ENCODE assay signal across 8 cellular contexts in the genomic region with DNA sequence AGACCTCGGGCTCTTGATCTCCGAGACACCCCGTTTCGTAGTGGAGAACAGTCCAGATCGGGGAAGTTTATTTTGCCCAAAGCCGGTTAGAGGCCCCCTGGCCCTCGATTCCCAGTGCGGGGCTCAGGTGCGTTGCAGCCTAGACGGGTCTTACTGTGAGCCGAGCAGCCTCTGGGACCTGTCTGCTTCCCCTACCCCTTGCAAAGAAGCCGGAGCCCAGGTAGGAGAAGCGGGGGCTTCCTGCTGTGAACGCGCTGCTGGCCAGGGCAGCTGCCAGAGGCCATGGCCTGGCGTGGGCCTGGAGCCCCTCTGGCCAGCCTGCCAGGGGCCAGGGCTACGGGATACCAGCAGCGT. TPM values are rescaled to one million over a fixed set of nuclear protein-coding genes. Genes with fewer than 3 reads are reported as not detected.
A peak's percentile ranks its signal among the peaks of the same experiment; 100 is the strongest.
DNase-seq lines count a peak whose midpoint lies in the region; ATAC-seq and TF ChIP-seq lines count a peak whose summit lies in the region.

No MANE protein-coding gene starts in this region.

- in situ Hi-C loops in mammary epithelial cell (cut with MboI; ENCODE audit: low sequenced_read_pairs in 2 of 2): no loop called here

- H3K9me3 ChIP-seq in mammary epithelial cell (replicated peaks; ENCODE audit: insufficient read depth, low read length) (no peaks in the 10 kb centered on the region), mucosa of stomach (ENCODE audit: control insufficient read depth, low read length) (no peaks in the 10 kb centered on the region)

- H4K20me1 ChIP-seq in mammary epithelial cell (ENCODE audit: insufficient read depth, low read length): peaks cover 3% of the 10 kb centered on the region

- H3K27ac ChIP-seq in ACC112 (ENCODE audit: low read depth, low read length) (peak overlapping the region; percentile 47), HL-60 (replicated peaks) (peak overlapping the region; percentile 91), mammary epithelial cell (ENCODE audit: insufficient read depth, low read depth, low read length) (peak overlapping the region; percentile 64)

- peaks cover 44% of the 10 kb centered on the region for H3K79me2 ChIP-seq in ACC112 (ENCODE audit: control insufficient read depth, insufficient read depth, low read length, unreplicated experiment)
- H3K79me2 ChIP-seq in mammary epithelial cell (ENCODE audit: insufficient read depth, low read length): peaks cover 55% of the 10 kb centered on the region

- peak overlapping the region; percentile 80 for H3K9ac ChIP-seq in mammary epithelial cell (ENCODE audit: insufficient read depth, low read length)
- H3K9ac ChIP-seq in mucosa of stomach (ENCODE audit: low read length): peak overlapping the region; percentile 95

- peak overlapping the region; percentile 92 for H3K4me2 ChIP-seq in mammary epithelial cell (ENCODE audit: insufficient read depth, low read depth, low read length)

- dilution Hi-C loops in mammary epithelial cell (cut with HindIII; ENCODE audit: low sequenced_read_pairs): no loop called here

- BruUV-seq in mammary epithelial cell (replicated peaks; lab: Mats Ljungman, UMichigan): no TSS peak

- TF ChIP-seq CTCF in HL-60 (IDR thresholded peaks at IDR 0.05; ENCODE audit: insufficient read depth, low read length): no peak
- TF ChIP-seq CTCF in mammary epithelial cell (conservative IDR thresholded peaks at IDR 0.05 in 1 of 2, IDR thresholded peaks at IDR 0.05 in 1 of 2; ENCODE audit: extremely low read depth in 1 of 2, insufficient read depth in 1 of 2, low read depth in 1 of 2, low read length in 2 of 2): no peak

- intact Hi-C loops in mammary epithelial cell (cut with micrococcal nuclease): no loop called here

- no peak overlapping the region for H2AFZ ChIP-seq in ACC112 (ENCODE audit: low read length, unreplicated experiment)
- H2AFZ ChIP-seq in mammary epithelial cell (ENCODE audit: low read depth, low read length): peak overlapping the region; percentile 92

- H3K4me1 ChIP-seq in ACC112 (ENCODE audit: control insufficient read depth, insufficient read depth, low read length, unreplicated experiment) (peaks cover 8% of the 10 kb centered on the region), mammary epithelial cell (ENCODE audit: insufficient read depth, low read length) (peaks cover 35% of the 10 kb centered on the region), mucosa of stomach (ENCODE audit: control insufficient read depth, insufficient read depth, low read length) (peaks cover 42% of the 10 kb centered on the region)

- CTCF ChIA-PET in mammary epithelial cell (lab: Charles Lee; ENCODE audit: low non-redundant PET): no interaction called here

- WGBS in mammary epithelial cell (ENCODE audit: low coverage, missing lambda C conversion rate): 0% methylated on average over 15 of the region's 18 CpGs

- H3K4me3 ChIP-seq in ACC112 (ENCODE audit: low read depth, low read length) (peak overlapping the region; percentile 91), HL-60 (replicated peaks; ENCODE audit: insufficient read depth, low read length) (peak overlapping the region; percentile 93), mammary epithelial cell (replicated peaks in 1 of 3; ENCODE audit: insufficient read depth in 1 of 3, low read depth in 2 of 3, low read length in 3 of 3) (peak overlapping the region; percentile 68 to 96 (median 87)), mucosa of stomach (ENCODE audit: low read length) (peak overlapping the region; percentile 96)

- ATAC-seq in HG03159 (IDR thresholded peaks at IDR 0.05; ENCODE audit: unreplicated experiment) (no peak), GM21526 (IDR thresholded peaks at IDR 0.05; ENCODE audit: low FRiP score, unreplicated experiment) (no peak), HG02763 (IDR thresholded peaks at IDR 0.05; ENCODE audit: unreplicated experiment) (no peak)

- no peaks in the 10 kb centered on the region for H3K27me3 ChIP-seq in ACC112 (ENCODE audit: insufficient read depth, low read length)
- no peaks in the 10 kb centered on the region for H3K27me3 ChIP-seq in HL-60 (ENCODE audit: insufficient read depth, poor library complexity, severe bottlenecking)
- no peaks in the 10 kb centered on the region for H3K27me3 ChIP-seq in mammary epithelial cell (ENCODE audit: insufficient read depth, low read length)
- no peaks in the 10 kb centered on the region for H3K27me3 ChIP-seq in mucosa of stomach (ENCODE audit: control insufficient read depth, insufficient read depth, low read length)

- peak in 1 of 2 experiments; percentile 12 for DNase-seq in HL-60 (ENCODE audit: low read depth in 1 of 2, low spot score in 1 of 2)
- peak; percentile 34 for DNase-seq in mammary epithelial cell
- no peak for DNase-seq in NCI-H2196 (lab: John Stamatoyannopoulos, UW; ENCODE audit: unreplicated experiment)

- no peaks in the 10 kb centered on the region for H3K36me3 ChIP-seq in ACC112 (ENCODE audit: insufficient read depth, low read length)
- peaks cover 7% of the 10 kb centered on the region for H3K36me3 ChIP-seq in mammary epithelial cell (ENCODE audit: insufficient read depth, low read length)
- H3K36me3 ChIP-seq in mucosa of stomach (ENCODE audit: control insufficient read depth, insufficient read depth, low read length): no peaks in the 10 kb centered on the region

RNA-seq across cellular contexts. Expression of a gene that starts 0.6 kb away (rescaled TPM):
- total RNA-seq in mammary epithelial cell: 100 to 1,000 TPM; 267 to 360 TPM
- 270 TPM for polyA plus RNA-seq in mammary epithelial cell
- 50.0 TPM for polyA minus RNA-seq in mammary epithelial cell

RNA-seq across cellular contexts. Expression of a gene that starts 8.8 kb away (rescaled TPM):
- total RNA-seq in mammary epithelial cell: 10 to 100 TPM; 17.5 to 18.7 TPM
- polyA plus RNA-seq in mammary epithelial cell: 19.9 TPM
- 11.4 TPM for polyA minus RNA-seq in mammary epithelial cell

RNA-seq across cellular contexts. Expression of a gene that starts 35.0 kb away (rescaled TPM):
- total RNA-seq in mammary epithelial cell: 10 to 100 TPM; 37.7 to 62.6 TPM
- polyA plus RNA-seq in mammary epithelial cell: 27.4 TPM
- 73.9 TPM for polyA minus RNA-seq in mammary epithelial cell

RNA-seq across cellular contexts. Expression of a gene that starts 41.4 kb away (rescaled TPM):
- 1 to 10 TPM; 2.0 to 3.7 TPM for total RNA-seq in mammary epithelial cell
- polyA plus RNA-seq in mammary epithelial cell: 2.6 TPM
- polyA minus RNA-seq in mammary epithelial cell: 4.9 TPM
